1 cellular context compared by ENCODE assay signal in genomic region chr10:100022403-100022802, GRCh38.
TF ChIP-seq lines count a peak whose summit lies in the region.

No MANE protein-coding gene starts in this region.

TF ChIP-seq in GM12878, 131 proteins besides CTCF, POLR2A, EP300 and RAD21:
- TF ChIP-seq SRF (IDR thresholded peaks at IDR 0.05; ENCODE audit: low read depth in 2 of 2, low read length in 2 of 2) (no peak), WRNIP1 (IDR thresholded peaks at IDR 0.05; ENCODE audit: borderline replicate concordance, low read depth, low read length) (no peak), ZNF217 (IDR thresholded peaks at IDR 0.05) (no peak), POU2F2 (IDR thresholded peaks at IDR 0.05; ENCODE audit: borderline replicate concordance, low read depth, low read length) (no peak), ZBED1 (IDR thresholded peaks at IDR 0.05; ENCODE audit: borderline replicate concordance) (no peak), ZZZ3 (IDR thresholded peaks at IDR 0.05; ENCODE audit: control insufficient read depth, insufficient read length, low read depth) (no peak), CREB1 (IDR thresholded peaks at IDR 0.05; ENCODE audit: low read depth) (no peak), SMAD1 (IDR thresholded peaks at IDR 0.05; ENCODE audit: low read depth, partially characterized antibody) (no peak), MLLT1 (IDR thresholded peaks at IDR 0.05) (no peak), CBX5 (IDR thresholded peaks at IDR 0.05; ENCODE audit: low read depth) (no peak), RFX5 (IDR thresholded peaks at IDR 0.05; ENCODE audit: low read depth, low read length) (no peak), CUX1 (IDR thresholded peaks at IDR 0.05; ENCODE audit: insufficient replicate concordance, low read depth, low read length) (no peak), ZNF24 (IDR thresholded peaks at IDR 0.05) (no peak), SUZ12 (IDR thresholded peaks at IDR 0.05; ENCODE audit: unreplicated experiment) (no peak), ZSCAN29 (IDR thresholded peaks at IDR 0.05) (no peak), PAX5 (IDR thresholded peaks at IDR 0.05; ENCODE audit: borderline replicate concordance, low read depth, low read length) (no peak), FOXM1 (IDR thresholded peaks at IDR 0.05; ENCODE audit: low read depth, low read length) (no peak), IRF5 (IDR thresholded peaks at IDR 0.05; ENCODE audit: borderline replicate concordance) (no peak), NFIC (IDR thresholded peaks at IDR 0.05; ENCODE audit: low read depth, low read length) (no peak)
